Comparison of ENCODE assay signal across 15 cellular contexts in genomic region chr4:111449657-111450056, GRCh38.
"Had no signal": no experiment of that assay in that cellular context is flagged by ENCODE, and none has a peak within 500 bp of the region (broad histone marks: within the 10 kb centered on the region; RNA-seq: fewer than 3 reads in every experiment).

No MANE protein-coding gene starts in this region.

- H3K27ac ChIP-seq: esophagus squamous epithelium, hepatocyte, right atrium auricular region, sigmoid colon, skin epidermis, testis, tibial nerve had no signal

- H3K27ac Mint-ChIP-seq: naive thymus-derived CD8-positive, alpha-beta T cell; stimulated activated naive B cell treated with anti-CD40 and anti-IgM and Interleukin-4, amounts not matched to agents 10 μg/mL and 1 μg/mL and 100 μg/mL, for 72 hours; stimulated activated naive CD8-positive, alpha-beta T cell treated with anti-CD3 and anti-CD28 coated beads, Interleukin-15, amount 100 ng/mL, for 72 hours had no signal

- DNase-seq: effector memory CD4-positive, alpha-beta T cell; esophagus squamous epithelium; head of caudate nucleus; naive thymus-derived CD8-positive, alpha-beta T cell; sigmoid colon; stimulated activated CD4-positive, alpha-beta T cell treated with anti-CD3 and anti-CD28 coated beads, Interleukin-2, amount 100 ng/mL, for 24 hours; stimulated activated CD4-positive, alpha-beta T cell treated with anti-CD3 and anti-CD28 coated beads, Interleukin-4, amount 100 ng/mL, for 4 hours; stimulated activated naive B cell treated with anti-CD40 and anti-IgM and Interleukin-4, amounts not matched to agents 10 μg/mL and 1 μg/mL and 100 μg/mL, for 72 hours; stimulated activated naive CD8-positive, alpha-beta T cell treated with anti-CD3 and anti-CD28 coated beads, Interleukin-15, amount 100 ng/mL, for 72 hours; testis had no signal

- H3K9me3 Mint-ChIP-seq: neural crest cell; stimulated activated naive CD8-positive, alpha-beta T cell treated with anti-CD3 and anti-CD28 coated beads, Interleukin-15, amount 100 ng/mL, for 72 hours had no signal

- H3K27me3 Mint-ChIP-seq: naive thymus-derived CD8-positive, alpha-beta T cell; stimulated activated naive B cell treated with anti-CD40 and anti-IgM and Interleukin-4, amounts not matched to agents 10 μg/mL and 1 μg/mL and 100 μg/mL, for 72 hours; stimulated activated naive CD8-positive, alpha-beta T cell treated with anti-CD3 and anti-CD28 coated beads, Interleukin-15, amount 100 ng/mL, for 72 hours had no signal

- H3K4me1 ChIP-seq: esophagus squamous epithelium, right atrium auricular region, sigmoid colon, testis, tibial nerve had no signal

- H3K9me3 ChIP-seq: esophagus squamous epithelium, right atrium auricular region, sigmoid colon, testis, tibial nerve had no signal

- H3K4me1 Mint-ChIP-seq: naive thymus-derived CD8-positive, alpha-beta T cell; stimulated activated naive B cell treated with anti-CD40 and anti-IgM and Interleukin-4, amounts not matched to agents 10 μg/mL and 1 μg/mL and 100 μg/mL, for 72 hours; stimulated activated naive CD8-positive, alpha-beta T cell treated with anti-CD3 and anti-CD28 coated beads, Interleukin-15, amount 100 ng/mL, for 72 hours had no signal

- H2AFZ ChIP-seq: hepatocyte had no signal

- H3K4me2 ChIP-seq: hepatocyte had no signal

- H3K4me3 ChIP-seq: esophagus squamous epithelium, hepatocyte, right atrium auricular region, sigmoid colon, skin epidermis, testis, tibial nerve had no signal

- H3K79me2 ChIP-seq: hepatocyte had no signal

- H3K36me3 ChIP-seq: esophagus squamous epithelium, right atrium auricular region, sigmoid colon, tibial nerve had no signal

- ATAC-seq: naive thymus-derived CD8-positive, alpha-beta T cell; stimulated activated naive B cell treated with anti-CD40 and anti-IgM and Interleukin-4, amounts not matched to agents 10 μg/mL and 1 μg/mL and 100 μg/mL, for 72 hours; stimulated activated naive CD8-positive, alpha-beta T cell treated with anti-CD3 and anti-CD28 coated beads, Interleukin-15, amount 100 ng/mL, for 72 hours had no signal

- H3K27me3 ChIP-seq: esophagus squamous epithelium, hepatocyte, right atrium auricular region, sigmoid colon, testis, tibial nerve had no signal

- H3K4me3 Mint-ChIP-seq: naive thymus-derived CD8-positive, alpha-beta T cell; neural crest cell; stimulated activated naive B cell treated with anti-CD40 and anti-IgM and Interleukin-4, amounts not matched to agents 10 μg/mL and 1 μg/mL and 100 μg/mL, for 72 hours; stimulated activated naive CD8-positive, alpha-beta T cell treated with anti-CD3 and anti-CD28 coated beads, Interleukin-15, amount 100 ng/mL, for 72 hours had no signal

- H3K36me3 Mint-ChIP-seq: naive thymus-derived CD8-positive, alpha-beta T cell; stimulated activated naive B cell treated with anti-CD40 and anti-IgM and Interleukin-4, amounts not matched to agents 10 μg/mL and 1 μg/mL and 100 μg/mL, for 72 hours had no signal
